In the genomic region with DNA sequence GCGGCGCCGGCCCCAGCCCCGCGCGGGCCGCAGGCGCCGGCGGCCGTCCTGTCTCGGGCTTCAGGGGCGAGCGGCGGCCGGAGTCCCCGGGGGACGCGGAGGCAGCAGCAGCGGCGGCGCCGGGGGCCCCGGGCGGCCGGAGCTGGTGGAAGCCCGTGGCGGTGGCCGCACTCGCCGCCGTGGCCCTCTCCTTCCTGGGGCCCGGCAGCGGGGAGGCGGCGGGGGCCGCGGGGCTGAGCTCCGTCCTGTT, we compare ENCODE assay signal across 8 cellular contexts. TPM values are rescaled to one million over a fixed set of nuclear protein-coding genes. Genes with fewer than 3 reads are reported as not detected.
DNase-seq lines count a peak whose midpoint lies in the region; ATAC-seq, FAIRE-seq and TF ChIP-seq lines count a peak whose summit lies in the region.
"Not testable (repeated sequence)": the region's sequence is repeated elsewhere in the genome, so short reads cannot be mapped to it uniquely, and the experiment has no call there.

No MANE protein-coding gene starts in this region.

- H3K79me2 ChIP-seq in PC-3 (ENCODE audit: low read length): peaks cover 38% of the 10 kb centered on the region

- POLR2A ChIA-PET in PC-3 (lab: Charles Lee; ENCODE audit: unreplicated experiment): interaction anchor here (0.6 kb wide), 1 partner anchor 13 kb away, joined by 9 read pairs; no protein-coding TSS in a partner anchor

- intact Hi-C loops in PC-3 (cut with micrococcal nuclease): loop anchor here (1.0 to 5.0 kb wide), 2 partner anchors 68 to 97 kb away; no protein-coding TSS in a partner anchor
- intact Hi-C loops in pancreas (cut with DNase I); uterus (cut with DNase I; ENCODE audit: low total_unique reads): not testable (repeated sequence)

- not testable (repeated sequence) for H2AFZ ChIP-seq in PC-3 (ENCODE audit: low read length)

- not testable (repeated sequence) for TF ChIP-seq POLR2A in GM18505 (IDR thresholded peaks at IDR 0.05; ENCODE audit: borderline replicate concordance, extremely low read depth, insufficient read depth, insufficient read length); uterus (IDR thresholded peaks at IDR 0.05)

- H3K9ac ChIP-seq in PC-3 (ENCODE audit: low read length): peak overlapping the region; percentile 46; the same call in 1 of the 2 replicates

- not testable (repeated sequence) for H3K27me3 ChIP-seq in PC-3 (ENCODE audit: low read length); bronchial epithelial cell (ENCODE audit: control insufficient read depth, insufficient read depth, low read length); iPS DF 6.9 (ENCODE audit: control insufficient read depth, insufficient read depth, low read length); pancreas; uterus

- H3K9me3 ChIP-seq in PC-3 (ENCODE audit: low read length); iPS DF 6.9 (ENCODE audit: control insufficient read depth, insufficient read depth, low read length); pancreas; uterus: not testable (repeated sequence)

- H3K9me2 ChIP-seq in PC-3 (replicated peaks; ENCODE audit: low read length): not testable (repeated sequence)

- H3F3A ChIP-seq in PC-3 (ENCODE audit: low read length, unreplicated experiment): not testable (repeated sequence)

- DNase-seq in PC-3; bronchial epithelial cell (ENCODE audit: low read depth); iPS DF 6.9 (ENCODE audit: low read depth, low spot score); pancreas; uterus: not testable (repeated sequence)

- H3K27ac ChIP-seq in PC-3 (ENCODE audit: low read length); iPS DF 6.9 (ENCODE audit: low read length): not testable (repeated sequence)
- H3K27ac ChIP-seq in pancreas (peak overlapping the region; percentile 78 to 92 (median 86)), uterus (peak overlapping the region; percentile 89 to 93)

- H3K4me1 ChIP-seq in PC-3 (ENCODE audit: insufficient read depth, low read length): peaks cover 17% of the 10 kb centered on the region
- H3K4me1 ChIP-seq in iPS DF 6.9 (ENCODE audit: control insufficient read depth, insufficient read depth, low read length); uterus: not testable (repeated sequence)
- peaks cover 0 to 11% (median 8%) of the 10 kb centered on the region in 3 donors for H3K4me1 ChIP-seq in pancreas

- H3K4me3 ChIP-seq in PC-3 (ENCODE audit: low read length) (peak overlapping the region; percentile 95; the same call in 1 of the 2 replicates), bronchial epithelial cell (ENCODE audit: low read depth, low read length) (peak overlapping the region; percentile 47), iPS DF 6.9 (ENCODE audit: low read length) (peak overlapping the region; percentile 43; the same call in 1 of the 2 replicates), pancreas (peak overlapping the region; percentile 38 to 79 (median 65)), uterus (peak overlapping the region; percentile 35 to 86)

- BruUV-seq in PC-3 (replicated peaks; lab: Mats Ljungman, UMichigan): not testable (repeated sequence)

- CTCF ChIA-PET in PC-3 (lab: Charles Lee): not testable (repeated sequence)

- not testable (repeated sequence) for H4K20me1 ChIP-seq in PC-3 (ENCODE audit: low read length)

- H3K4me2 ChIP-seq in PC-3 (ENCODE audit: low read length): not testable (repeated sequence)

- not testable (repeated sequence) for H3K36me3 ChIP-seq in PC-3 (ENCODE audit: low read depth, low read length); bronchial epithelial cell (ENCODE audit: control insufficient read depth, insufficient read depth, low read length); iPS DF 6.9 (ENCODE audit: control insufficient read depth, insufficient read depth, low read length); pancreas; uterus

- peak; percentile 13 for ATAC-seq in GM18505 (IDR thresholded peaks at IDR 0.05; ENCODE audit: unreplicated experiment)
- peak; percentile 17 for ATAC-seq in GM21717 (IDR thresholded peaks at IDR 0.05; ENCODE audit: unreplicated experiment)
- ATAC-seq in HG03135 (IDR thresholded peaks at IDR 0.05; ENCODE audit: unreplicated experiment): peak; percentile 16
- ATAC-seq in PC-3: peak; percentile 33; the same call in 1 of the 2 replicates
- peak in 1 of 4 donors; percentile 1 for ATAC-seq in pancreas

- not testable (repeated sequence) for TF ChIP-seq CTCF in PC-3 (conservative IDR thresholded peaks at IDR 0.05; ENCODE audit: low read depth, low read length); bronchial epithelial cell (IDR thresholded peaks at IDR 0.05; ENCODE audit: insufficient read depth, low read length, severe bottlenecking); pancreas (IDR thresholded peaks at IDR 0.05); uterus (IDR thresholded peaks at IDR 0.05)

- FAIRE-seq in bronchial epithelial cell (lab: Jason Lieb, UNC); pancreas (lab: Jason Lieb, UNC): not testable (repeated sequence)

- WGBS in iPS DF 6.9 (ENCODE audit: insufficient coverage, insufficient read length): no CpG with 5 or more reads among the region's 39 CpGs
- 0 to 1% methylated on average over 6 to 39 of the region's 39 CpGs for WGBS in pancreas, 2 donors

RNA-seq across cellular contexts. Expression of gene SNX25, which starts 0.4 kb away (rescaled TPM):
- total RNA-seq in PC-3 (2014; rRNA removed): 8.4 and 9.2 TPM in 2 replicates
- total RNA-seq in bronchial epithelial cell: 14.3 and 18.4 TPM in 2 replicates
- total RNA-seq in pancreas: 10 to 100 TPM; 10.1 to 15.0 (median 12.5) TPM
- 1 to 10 TPM; 4.8 to 9.4 TPM for polyA plus RNA-seq in pancreas
- 100 to 1,000 TPM in 1 of 4 donors, 10 to 100 TPM in 2, 1 to 10 TPM in 1; 7.1 to 113 (median 20.9) TPM for total RNA-seq in uterus

RNA-seq across cellular contexts. Expression of gene CFAP97, which starts 6.0 kb away (rescaled TPM):
- 10.5 and 12.4 TPM in 2 replicates for total RNA-seq in PC-3 (2014; rRNA removed)
- total RNA-seq in bronchial epithelial cell: 30.0 and 32.9 TPM in 2 replicates
- 10 to 100 TPM; 10.4 to 19.2 (median 17.2) TPM for total RNA-seq in pancreas
- 1 to 10 TPM; 3.4 to 5.6 TPM for polyA plus RNA-seq in pancreas
- 10 to 100 TPM; 20.9 to 63.1 (median 42.0) TPM for total RNA-seq in uterus

Comparison
In these comparisons a context has a peak if more than half of its experiments do, and no peak if none do; other contexts are left out.
1. H3K4me3 ChIP-seq: peak in every context shown above with its lines; median percentile 95 in PC-3; 65 in pancreas; 60 in uterus; 47 in bronchial epithelial cell; 43 in iPS DF 6.9.